In genomic region chr3:119637679-119638525, GRCh38 we compare ENCODE assay signal across 8 cellular contexts. TPM values are rescaled to one million over a fixed set of nuclear protein-coding genes. Genes with fewer than 3 reads are reported as not detected.
A peak's percentile ranks its signal among the peaks of the same experiment; 100 is the strongest.
DNase-seq lines count a peak whose midpoint lies in the region; ATAC-seq, FAIRE-seq and TF ChIP-seq lines count a peak whose summit lies in the region.

No MANE protein-coding gene starts in this region.

- no peak for FAIRE-seq in HepG2 (lab: Jason Lieb, UNC)

- 70% methylated on average over 6 of the region's 7 CpGs for WGBS in right lobe of liver (ENCODE audit: insufficient coverage, low coverage, low lambda C conversion rate, missing lambda C conversion rate)
- WGBS in HepG2 (ENCODE audit: low lambda C conversion rate), result 80% methylated on average over 7 of the region's 7 CpGs

- intact Hi-C loops in right lobe of liver (cut with DNase I), result no loop called here
- intact Hi-C loops in HepG2 (cut with micrococcal nuclease; ENCODE audit: unreplicated experiment), result no loop called here
- intact Hi-C loops in sciatic nerve (cut with DNase I), result no loop called here
- intact Hi-C loops in OCI-LY7 (cut with micrococcal nuclease; ENCODE audit: unreplicated experiment), result no loop called here

- POLR2A ChIA-PET in HepG2 (lab: Yijun Ruan, JAX) (no interaction called here), OCI-LY7 (lab: Charles Lee) (interaction anchor here (0.7 kb wide), 1 partner anchor 1706 kb away, joined by 7 read pairs; no protein-coding TSS in a partner anchor)

- H3K4me1 Mint-ChIP-seq in immature natural killer cell, result peaks cover 6 to 15% of the 10 kb centered on the region in 2 donors

- H3K27me3 Mint-ChIP-seq in immature natural killer cell (ENCODE audit: low read depth in 3 of 3), result peaks cover 0 to 2% (median 0%) of the 10 kb centered on the region in 3 donors

- H4K20me1 ChIP-seq in HepG2 (ENCODE audit: insufficient read depth, low read length) (no peaks in the 10 kb centered on the region), OCI-LY7 (ENCODE audit: insufficient read depth, low read length) (no peaks in the 10 kb centered on the region)

- H3K9me3 ChIP-seq in right lobe of liver (no peaks in the 10 kb centered on the region), HepG2 (ENCODE audit: low read length) (no peaks in the 10 kb centered on the region), SJCRH30 (replicated peaks) (no peaks in the 10 kb centered on the region), OCI-LY7 (ENCODE audit: low read length) (no peaks in the 10 kb centered on the region)

- BruUV-seq in HepG2 (replicated peaks; lab: Mats Ljungman, UMichigan) (no TSS peak), OCI-LY7 (replicated peaks; lab: Mats Ljungman, UMichigan) (no TSS peak)

- TF ChIP-seq POLR2A in right lobe of liver (IDR thresholded peaks at IDR 0.05), result no peak
- no peak for TF ChIP-seq POLR2A in HepG2 (IDR thresholded peaks at IDR 0.05; ENCODE audit: insufficient read depth in 1 of 2, low read depth in 2 of 2, low read length in 2 of 2)

- H3K27ac Mint-ChIP-seq in immature natural killer cell, result peak overlapping the region in 1 of 6 donors; percentile 63

- DNase-seq in right lobe of liver (no peak), HepG2 (ENCODE audit: low spot score) (no peak), SJCRH30 (peak in 1 of 2 experiments; percentile 49), fibroblast of gingiva (ENCODE audit: low read depth) (peak; percentile 60), sciatic nerve (ENCODE audit: low spot score) (no peak), OCI-LY7 (ENCODE audit: low spot score) (no peak), immature natural killer cell (no peak)

- no peak for TF ChIP-seq EP300 in HepG2 (IDR thresholded peaks at IDR 0.05; ENCODE audit: low read depth in 2 of 2, low read length in 2 of 2)
- TF ChIP-seq EP300 in HepG2 (CRISPR knock-in tag; IDR thresholded peaks at IDR 0.05; ENCODE audit: borderline replicate concordance), result no peak

- H3K36me3 ChIP-seq in right lobe of liver, result no peaks in the 10 kb centered on the region
- H3K36me3 ChIP-seq in HepG2 (replicated peaks in 1 of 2; ENCODE audit: control insufficient read depth in 1 of 2, insufficient read depth in 2 of 2, low read length in 2 of 2), result no peaks in the 10 kb centered on the region
- H3K36me3 ChIP-seq in SJCRH30, result no peaks in the 10 kb centered on the region
- no peaks in the 10 kb centered on the region for H3K36me3 ChIP-seq in OCI-LY7 (ENCODE audit: insufficient read depth, low read length)

- CTCF ChIA-PET in HepG2 (lab: Yijun Ruan, JAX; ENCODE audit: low intra/inter-chr PET ratio, low total read pairs) (no interaction called here), OCI-LY7 (lab: Charles Lee; ENCODE audit: unreplicated experiment) (no interaction called here)

- ATAC-seq in right lobe of liver, result peak in 2 of 4 donors; percentile 32 to 53
- no peak for ATAC-seq in HepG2
- ATAC-seq in HG02981 (IDR thresholded peaks at IDR 0.05; ENCODE audit: unreplicated experiment), result peak; percentile 32
- peak; percentile 46 for ATAC-seq in sciatic nerve

- in situ Hi-C loops in HepG2 (cut with HindIII; ENCODE audit: extremely low pct_ligation_motif_present, low pct_unique_long_range_greater_than_20kb), result no loop called here

- peaks cover 9 to 17% (median 15%) of the 10 kb centered on the region in 3 donors for H3K36me3 Mint-ChIP-seq in immature natural killer cell

- no peaks in the 10 kb centered on the region for H3K9me3 Mint-ChIP-seq in immature natural killer cell

- H3K27me3 ChIP-seq in right lobe of liver (no peaks in the 10 kb centered on the region), HepG2 (ENCODE audit: control insufficient read depth in 1 of 2, insufficient read depth in 2 of 2, low read length in 2 of 2) (no peaks in the 10 kb centered on the region), SJCRH30 (no peaks in the 10 kb centered on the region)

- no peak for TF ChIP-seq CTCF in right lobe of liver (IDR thresholded peaks at IDR 0.05)
- no peak for TF ChIP-seq CTCF in HepG2 (CRISPR knock-in tag; IDR thresholded peaks at IDR 0.05)
- TF ChIP-seq CTCF in OCI-LY7 (conservative IDR thresholded peaks at IDR 0.05; ENCODE audit: low read length), result no peak

- H3K4me1 ChIP-seq in right lobe of liver, result no peaks in the 10 kb centered on the region
- no peaks in the 10 kb centered on the region for H3K4me1 ChIP-seq in HepG2 (ENCODE audit: insufficient read depth, low read length)
- H3K4me1 ChIP-seq in SJCRH30, result peaks cover 21% of the 10 kb centered on the region
- no peaks in the 10 kb centered on the region for H3K4me1 ChIP-seq in OCI-LY7 (ENCODE audit: insufficient read depth, low read length, poor library complexity, severe bottlenecking)

- H3K4me3 Mint-ChIP-seq in immature natural killer cell, result peak overlapping the region in 1 of 5 donors; percentile 30

- H3K9me2 ChIP-seq in OCI-LY7 (ENCODE audit: insufficient read depth, low read length), result no peaks in the 10 kb centered on the region

- H3K79me2 ChIP-seq in HepG2 (ENCODE audit: insufficient read depth, low read length) (no peaks in the 10 kb centered on the region), OCI-LY7 (ENCODE audit: insufficient read depth, low read depth, low read length) (no peaks in the 10 kb centered on the region)

- TF ChIP-seq RAD21 in HepG2 (CRISPR knock-in tag; IDR thresholded peaks at IDR 0.05), result no peak

- no peak overlapping the region for H2AFZ ChIP-seq in HepG2 (ENCODE audit: low read length)
- no peak overlapping the region for H2AFZ ChIP-seq in OCI-LY7 (ENCODE audit: low read length)

- H3K4me3 ChIP-seq in right lobe of liver, result no peak overlapping the region
- H3K4me3 ChIP-seq in HepG2 (replicated peaks in 1 of 3; ENCODE audit: insufficient read depth in 1 of 3, low read depth in 2 of 3, low read length in 3 of 3), result no peak overlapping the region
- peak overlapping the region; percentile 45 for H3K4me3 ChIP-seq in SJCRH30
- H3K4me3 ChIP-seq in OCI-LY7 (ENCODE audit: low read depth, low read length, poor library complexity, severe bottlenecking), result no peak overlapping the region

- H3K27ac ChIP-seq in right lobe of liver, result peak overlapping the region in 2 of 3 donors; percentile 19 to 65
- H3K27ac ChIP-seq in HepG2 (ENCODE audit: extremely low read length, insufficient read depth, low read length), result no peak overlapping the region
- peak overlapping the region; percentile 82 for H3K27ac ChIP-seq in SJCRH30
- no peak overlapping the region for H3K27ac ChIP-seq in OCI-LY7 (ENCODE audit: low read depth, low read length, poor library complexity, severe bottlenecking)

- no peak overlapping the region for H3K9ac ChIP-seq in HepG2 (ENCODE audit: insufficient read depth, low read depth, low read length)

- no peak overlapping the region for H3K4me2 ChIP-seq in HepG2 (ENCODE audit: low read depth, low read length)
- no peak overlapping the region for H3K4me2 ChIP-seq in OCI-LY7 (ENCODE audit: low read length)

RNA-seq across cellular contexts. Expression of gene POPDC2, which starts 22.5 kb away (rescaled TPM):
- total RNA-seq in right lobe of liver (under 1 TPM; 0.43 to 0.92 (median 0.68) TPM), HepG2 (2016; rRNA removed; fragmentation: Illumina TruSeq; extraction: Trizol) (0.18 TPM in 1 of 2 replicates, not detected in the other), sciatic nerve (4.9 TPM), OCI-LY7 (2022) (0.96 and 1.3 TPM in 2 replicates)
- total RNA-seq in HepG2 (2016; cell fraction: cytosol; rRNA removed; fragmentation: Illumina TruSeq; extraction: Trizol; ENCODE audit: low read depth), result not detected in 2 replicates
- total RNA-seq in HepG2 (2016; cell fraction: insoluble cytoplasmic fraction; rRNA removed; fragmentation: Illumina TruSeq; extraction: Trizol), result 0.10 and 0.32 TPM in 2 replicates
- total RNA-seq in HepG2 (2016; cell fraction: membrane; rRNA removed; fragmentation: Illumina TruSeq; extraction: Trizol), result 0.25 TPM in 1 of 2 replicates, not detected in the other
- 0.47 and 0.97 TPM in 2 replicates for total RNA-seq in HepG2 (2016; cell fraction: nucleus; rRNA removed; fragmentation: Illumina TruSeq; extraction: Trizol)
- polyA plus RNA-seq in HepG2 (2011; rRNA removed) (0.55 and 0.58 TPM in 2 replicates), immature natural killer cell (1 to 10 TPM in 1 of 3 donors, under 1 TPM in 1, not detected in 1; 0.50 to 3.6 TPM)
- polyA plus RNA-seq in HepG2 (2011; cell fraction: cytosol; rRNA removed), result 0.13 and 0.26 TPM in 2 replicates
- 1.2 and 2.5 TPM in 2 replicates for polyA plus RNA-seq in HepG2 (2011; cell fraction: nucleus; rRNA removed)
- polyA plus RNA-seq in HepG2 (2012), result 0.28 and 0.46 TPM in 2 replicates
- not detected in 2 replicates for polyA plus RNA-seq in HepG2 (2016; cell fraction: cytosol; fragmentation: Illumina TruSeq; extraction: Trizol; ENCODE audit: low read depth)
- polyA plus RNA-seq in HepG2 (2016; cell fraction: insoluble cytoplasmic fraction; fragmentation: Illumina TruSeq; extraction: Trizol; ENCODE audit: low read depth), result 0.13 and 0.19 TPM in 2 replicates
- polyA plus RNA-seq in HepG2 (2016; cell fraction: membrane; fragmentation: Illumina TruSeq; extraction: Trizol; ENCODE audit: low read depth), result not detected in 2 replicates
- polyA plus RNA-seq in HepG2 (2016; cell fraction: nucleus; fragmentation: Illumina TruSeq; extraction: Trizol; ENCODE audit: insufficient read depth, low read depth), result 1.1 and 2.1 TPM in 2 replicates
- polyA minus RNA-seq in HepG2 (2011; rRNA and poly(A)+ RNA removed; ENCODE audit: low replicate concordance), result 0.21 and 2.3 TPM in 2 replicates
- polyA minus RNA-seq in HepG2 (2011; cell fraction: cytosol; rRNA and poly(A)+ RNA removed), result not detected in 2 replicates
- polyA minus RNA-seq in HepG2 (2011; cell fraction: nucleus; rRNA and poly(A)+ RNA removed), result 2.2 and 3.1 TPM in 2 replicates
- total RNA-seq in SJCRH30 (2014; rRNA removed; shearing (Covaris generic)), result 0.10 TPM in 1 of 2 replicates, not detected in the other
- total RNA-seq in OCI-LY7 (2014; rRNA removed; shearing (Covaris generic)), result 0.16 and 1.1 TPM in 2 replicates

RNA-seq across cellular contexts. Expression of gene COX17, which starts 39.3 kb away (rescaled TPM):
- total RNA-seq in right lobe of liver (10 to 100 TPM; 23.9 to 40.8 (median 33.0) TPM), HepG2 (2016; rRNA removed; fragmentation: Illumina TruSeq; extraction: Trizol) (51.0 and 66.2 TPM in 2 replicates), sciatic nerve (38.8 TPM), OCI-LY7 (2022) (78.5 and 80.0 TPM in 2 replicates)
- total RNA-seq in HepG2 (2016; cell fraction: cytosol; rRNA removed; fragmentation: Illumina TruSeq; extraction: Trizol; ENCODE audit: low read depth), result 38.5 and 43.1 TPM in 2 replicates
- 55.5 and 63.3 TPM in 2 replicates for total RNA-seq in HepG2 (2016; cell fraction: insoluble cytoplasmic fraction; rRNA removed; fragmentation: Illumina TruSeq; extraction: Trizol)
- total RNA-seq in HepG2 (2016; cell fraction: membrane; rRNA removed; fragmentation: Illumina TruSeq; extraction: Trizol), result 51.7 and 64.0 TPM in 2 replicates
- 20.8 and 27.4 TPM in 2 replicates for total RNA-seq in HepG2 (2016; cell fraction: nucleus; rRNA removed; fragmentation: Illumina TruSeq; extraction: Trizol)
- polyA plus RNA-seq in HepG2 (2011; rRNA removed) (34.3 and 41.4 TPM in 2 replicates), immature natural killer cell (100 to 1,000 TPM in 2 of 3 donors, 10 to 100 TPM in 1; 65.5 to 112 (median 102) TPM)
- polyA plus RNA-seq in HepG2 (2011; cell fraction: cytosol; rRNA removed), result 19.2 and 23.8 TPM in 2 replicates
- 7.0 and 8.8 TPM in 2 replicates for polyA plus RNA-seq in HepG2 (2011; cell fraction: nucleus; rRNA removed)
- 39.2 and 39.8 TPM in 2 replicates for polyA plus RNA-seq in HepG2 (2012)
- 52.8 and 70.6 TPM in 2 replicates for polyA plus RNA-seq in HepG2 (2016; cell fraction: cytosol; fragmentation: Illumina TruSeq; extraction: Trizol; ENCODE audit: low read depth)
- polyA plus RNA-seq in HepG2 (2016; cell fraction: insoluble cytoplasmic fraction; fragmentation: Illumina TruSeq; extraction: Trizol; ENCODE audit: low read depth), result 95.8 and 101 TPM in 2 replicates
- 68.1 and 83.6 TPM in 2 replicates for polyA plus RNA-seq in HepG2 (2016; cell fraction: membrane; fragmentation: Illumina TruSeq; extraction: Trizol; ENCODE audit: low read depth)
- 44.3 and 48.4 TPM in 2 replicates for polyA plus RNA-seq in HepG2 (2016; cell fraction: nucleus; fragmentation: Illumina TruSeq; extraction: Trizol; ENCODE audit: insufficient read depth, low read depth)
- 7.3 and 16.0 TPM in 2 replicates for polyA minus RNA-seq in HepG2 (2011; rRNA and poly(A)+ RNA removed; ENCODE audit: low replicate concordance)
- polyA minus RNA-seq in HepG2 (2011; cell fraction: cytosol; rRNA and poly(A)+ RNA removed), result 5.7 and 6.1 TPM in 2 replicates
- polyA minus RNA-seq in HepG2 (2011; cell fraction: nucleus; rRNA and poly(A)+ RNA removed), result 23.8 and 24.9 TPM in 2 replicates
- total RNA-seq in SJCRH30 (2014; rRNA removed; shearing (Covaris generic)), result 48.9 and 62.9 TPM in 2 replicates
- 77.3 and 109 TPM in 2 replicates for total RNA-seq in OCI-LY7 (2014; rRNA removed; shearing (Covaris generic))

RNA-seq across cellular contexts. Expression of gene PLA1A, which starts 40.2 kb away (rescaled TPM):
- total RNA-seq in right lobe of liver (10 to 100 TPM in 5 of 6 experiments, 1 to 10 TPM in 1; 9.9 to 30.2 (median 15.9) TPM), HepG2 (2016; rRNA removed; fragmentation: Illumina TruSeq; extraction: Trizol) (0.11 TPM in 1 of 2 replicates, not detected in the other), sciatic nerve (0.76 TPM), OCI-LY7 (2022) (not detected in 2 replicates)
- total RNA-seq in HepG2 (2016; cell fraction: cytosol; rRNA removed; fragmentation: Illumina TruSeq; extraction: Trizol; ENCODE audit: low read depth), result not detected in 2 replicates
- total RNA-seq in HepG2 (2016; cell fraction: insoluble cytoplasmic fraction; rRNA removed; fragmentation: Illumina TruSeq; extraction: Trizol), result not detected in 2 replicates
- total RNA-seq in HepG2 (2016; cell fraction: membrane; rRNA removed; fragmentation: Illumina TruSeq; extraction: Trizol), result not detected in 2 replicates
- total RNA-seq in HepG2 (2016; cell fraction: nucleus; rRNA removed; fragmentation: Illumina TruSeq; extraction: Trizol), result not detected in 2 replicates
- polyA plus RNA-seq in HepG2 (2011; rRNA removed) (0.16 and 0.18 TPM in 2 replicates), immature natural killer cell (not detected)
- polyA plus RNA-seq in HepG2 (2011; cell fraction: cytosol; rRNA removed), result 0.14 and 0.15 TPM in 2 replicates
- 0.28 TPM in 1 of 2 replicates, not detected in the other for polyA plus RNA-seq in HepG2 (2011; cell fraction: nucleus; rRNA removed)
- 0.09 and 0.15 TPM in 2 replicates for polyA plus RNA-seq in HepG2 (2012)
- not detected in 2 replicates for polyA plus RNA-seq in HepG2 (2016; cell fraction: cytosol; fragmentation: Illumina TruSeq; extraction: Trizol; ENCODE audit: low read depth)
- polyA plus RNA-seq in HepG2 (2016; cell fraction: insoluble cytoplasmic fraction; fragmentation: Illumina TruSeq; extraction: Trizol; ENCODE audit: low read depth), result not detected in 2 replicates
- not detected in 2 replicates for polyA plus RNA-seq in HepG2 (2016; cell fraction: membrane; fragmentation: Illumina TruSeq; extraction: Trizol; ENCODE audit: low read depth)
- polyA plus RNA-seq in HepG2 (2016; cell fraction: nucleus; fragmentation: Illumina TruSeq; extraction: Trizol; ENCODE audit: insufficient read depth, low read depth), result not detected in 2 replicates
- polyA minus RNA-seq in HepG2 (2011; rRNA and poly(A)+ RNA removed; ENCODE audit: low replicate concordance), result 0.14 and 0.82 TPM in 2 replicates
- polyA minus RNA-seq in HepG2 (2011; cell fraction: cytosol; rRNA and poly(A)+ RNA removed), result not detected in 2 replicates
- not detected in 2 replicates for polyA minus RNA-seq in HepG2 (2011; cell fraction: nucleus; rRNA and poly(A)+ RNA removed)
- 1.2 and 1.4 TPM in 2 replicates for total RNA-seq in SJCRH30 (2014; rRNA removed; shearing (Covaris generic))
- not detected in 2 replicates for total RNA-seq in OCI-LY7 (2014; rRNA removed; shearing (Covaris generic))

RNA-seq across cellular contexts. Expression of gene ADPRH, which starts 58.6 kb away (rescaled TPM):
- total RNA-seq in right lobe of liver (1 to 10 TPM; 2.5 to 3.8 (median 2.8) TPM), HepG2 (2016; rRNA removed; fragmentation: Illumina TruSeq; extraction: Trizol) (0.15 TPM in 1 of 2 replicates, not detected in the other), sciatic nerve (9.3 TPM), OCI-LY7 (2022) (not detected in 2 replicates)
- not detected in 2 replicates for total RNA-seq in HepG2 (2016; cell fraction: cytosol; rRNA removed; fragmentation: Illumina TruSeq; extraction: Trizol; ENCODE audit: low read depth)
- total RNA-seq in HepG2 (2016; cell fraction: insoluble cytoplasmic fraction; rRNA removed; fragmentation: Illumina TruSeq; extraction: Trizol), result 0.04 and 0.07 TPM in 2 replicates
- total RNA-seq in HepG2 (2016; cell fraction: membrane; rRNA removed; fragmentation: Illumina TruSeq; extraction: Trizol), result not detected in 2 replicates
- 0.16 TPM in 1 of 2 replicates, not detected in the other for total RNA-seq in HepG2 (2016; cell fraction: nucleus; rRNA removed; fragmentation: Illumina TruSeq; extraction: Trizol)
- polyA plus RNA-seq in HepG2 (2011; rRNA removed) (0.01 and 0.07 TPM in 2 replicates), immature natural killer cell (10 to 100 TPM in 1 of 3 donors, 1 to 10 TPM in 2; 7.5 to 13.9 (median 9.4) TPM)
- polyA plus RNA-seq in HepG2 (2011; cell fraction: cytosol; rRNA removed), result 0.01 and 0.10 TPM in 2 replicates
- 0.09 and 0.13 TPM in 2 replicates for polyA plus RNA-seq in HepG2 (2011; cell fraction: nucleus; rRNA removed)
- polyA plus RNA-seq in HepG2 (2012), result 0.04 TPM in 1 of 2 replicates, not detected in the other
- not detected in 2 replicates for polyA plus RNA-seq in HepG2 (2016; cell fraction: cytosol; fragmentation: Illumina TruSeq; extraction: Trizol; ENCODE audit: low read depth)
- 0.09 TPM in 1 of 2 replicates, not detected in the other for polyA plus RNA-seq in HepG2 (2016; cell fraction: insoluble cytoplasmic fraction; fragmentation: Illumina TruSeq; extraction: Trizol; ENCODE audit: low read depth)
- 0.03 TPM in 1 of 2 replicates, not detected in the other for polyA plus RNA-seq in HepG2 (2016; cell fraction: membrane; fragmentation: Illumina TruSeq; extraction: Trizol; ENCODE audit: low read depth)
- polyA plus RNA-seq in HepG2 (2016; cell fraction: nucleus; fragmentation: Illumina TruSeq; extraction: Trizol; ENCODE audit: insufficient read depth, low read depth), result 0.18 TPM in 1 of 2 replicates, not detected in the other
- polyA minus RNA-seq in HepG2 (2011; rRNA and poly(A)+ RNA removed; ENCODE audit: low replicate concordance), result not detected in 2 replicates
- not detected in 2 replicates for polyA minus RNA-seq in HepG2 (2011; cell fraction: cytosol; rRNA and poly(A)+ RNA removed)
- polyA minus RNA-seq in HepG2 (2011; cell fraction: nucleus; rRNA and poly(A)+ RNA removed), result not detected in 2 replicates
- total RNA-seq in SJCRH30 (2014; rRNA removed; shearing (Covaris generic)), result 0.06 and 0.15 TPM in 2 replicates
- not detected in 2 replicates for total RNA-seq in OCI-LY7 (2014; rRNA removed; shearing (Covaris generic))

Comparison
In these comparisons a context has a peak if more than half of its experiments do, and no peak if none do; other contexts are left out.
1. H3K27ac ChIP-seq: peak in right lobe of liver (2 of 3) and SJCRH30 (single experiment); none in HepG2 (single experiment) and OCI-LY7 (single experiment).